21 cellular contexts compared by ENCODE assay signal in the genomic region with DNA sequence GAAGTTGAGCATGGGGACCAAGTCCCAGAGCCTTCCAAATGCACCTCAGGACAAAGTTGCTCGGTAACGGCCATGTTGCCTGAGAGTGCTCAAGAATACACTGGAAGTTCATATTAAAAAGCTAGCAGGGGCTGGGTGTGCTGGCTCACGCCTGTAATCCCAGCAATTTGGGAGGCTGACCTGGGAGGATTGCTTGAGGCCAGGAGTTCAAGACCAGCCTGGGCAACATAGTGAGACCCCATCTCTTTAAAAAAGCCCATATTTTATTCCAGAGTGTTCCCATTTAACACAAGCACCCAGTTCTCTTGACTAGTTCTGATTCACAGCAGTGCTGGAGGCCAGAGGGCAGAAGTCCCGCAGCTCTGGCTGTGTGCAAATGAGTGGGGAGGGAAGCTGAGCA. TPM values are rescaled to one million over a fixed set of nuclear protein-coding genes. Genes with fewer than 3 reads are reported as not detected.
DNase-seq lines count a peak whose midpoint lies in the region; ATAC-seq, FAIRE-seq and TF ChIP-seq lines count a peak whose summit lies in the region.
"Had no signal": no experiment of that assay in that cellular context is flagged by ENCODE, and none has a peak within 500 bp of the region (broad histone marks: within the 10 kb centered on the region; RNA-seq: fewer than 3 reads in every experiment).

No MANE protein-coding gene starts in this region.

- in situ Hi-C loops in HepG2 (cut with HindIII; ENCODE audit: extremely low pct_ligation_motif_present, low pct_unique_long_range_greater_than_20kb): no loop called here

- H2AFZ ChIP-seq in HepG2 (ENCODE audit: low read length): no peak overlapping the region
- H2AFZ ChIP-seq: GM23248 had no signal

- TF ChIP-seq RAD21 in HepG2 (CRISPR knock-in tag; IDR thresholded peaks at IDR 0.05): no peak

- no peak for ATAC-seq in activated CD4-positive, alpha-beta T cell treated with anti-CD3 and anti-CD28 coated beads for 36 hours
- no peak for ATAC-seq in activated CD8-positive, alpha-beta T cell treated with anti-CD3 and anti-CD28 coated beads for 36 hours
- ATAC-seq in HepG2: no peak
- no peak for ATAC-seq in effector memory CD8-positive, alpha-beta T cell (replicated peaks)
- ATAC-seq: PC-3 had no signal

- DNase-seq in activated CD4-positive, alpha-beta T cell treated with anti-CD3 and anti-CD28 coated beads for 36 hours: no peak
- DNase-seq in activated CD4-positive, alpha-beta T cell treated with anti-CD3 and anti-CD28 coated beads, Interleukin-2, amount 50 U/mL, for 4 hours: no peak
- DNase-seq in activated CD8-positive, alpha-beta T cell treated with anti-CD3 and anti-CD28 coated beads for 36 hours: no peak
- DNase-seq in HepG2 (ENCODE audit: low spot score) (no peak), Caco-2 (no peak), nucleus accumbens (lab: John Stamatoyannopoulos, UW) (no peak)
- no peak for DNase-seq in effector memory CD8-positive, alpha-beta T cell
- DNase-seq: 8988T; C1 segment of cervical spinal cord; CD8-positive, alpha-beta memory T cell; GM23248; H9; NCI-H1694; NCI-H446; NCI-H526 treated with DMSO at 0.1 percent for 48 hours; PC-3; SHP77 had no signal

- H3K27ac ChIP-seq in KOPT-K1 (ENCODE audit: low read depth, low read length, poor library complexity, severe bottlenecking) (peak overlapping the region; percentile 14), HepG2 (ENCODE audit: extremely low read length, insufficient read depth, low read length) (no peak overlapping the region)
- H3K27ac ChIP-seq: GM23248, KMS-11 had no signal

- POLR2A ChIA-PET in activated CD4-positive, alpha-beta T cell treated with anti-CD3 and anti-CD28 coated beads for 36 hours (lab: Charles Lee): interaction anchor here (1.4 kb wide), 1 partner anchor 185 kb away, joined by 4 read pairs; no protein-coding TSS in a partner anchor
- POLR2A ChIA-PET in activated CD8-positive, alpha-beta T cell treated with anti-CD3 and anti-CD28 coated beads for 36 hours (lab: Charles Lee): interaction anchor here (1.8 to 2.1 kb wide), 2 partner anchors 29 to 71 kb away, joined by 5 to 14 read pairs; partner anchors contain the start of gene UBA2
- POLR2A ChIA-PET in HepG2 (lab: Yijun Ruan, JAX) (no interaction called here), Caco-2 (lab: Charles Lee) (no interaction called here)

- FAIRE-seq in HepG2 (lab: Jason Lieb, UNC): no peak
- FAIRE-seq: G401.6, GM18507 had no signal

- no peak for TF ChIP-seq CTCF in activated CD8-positive, alpha-beta T cell treated with anti-CD3 and anti-CD28 coated beads for 36 hours (IDR thresholded peaks at IDR 0.05)
- TF ChIP-seq CTCF in HepG2 (CRISPR knock-in tag; IDR thresholded peaks at IDR 0.05) (no peak), Caco-2 (IDR thresholded peaks at IDR 0.05; ENCODE audit: insufficient read depth in 1 of 2, low read depth in 1 of 2, low read length in 1 of 2, severe bottlenecking in 1 of 2, unreplicated experiment in 1 of 2) (no peak)

- H3K4me3 Mint-ChIP-seq in activated CD4-positive, alpha-beta T cell treated with anti-CD3 and anti-CD28 coated beads for 36 hours: no peak overlapping the region
- no peak overlapping the region for H3K4me3 Mint-ChIP-seq in activated CD8-positive, alpha-beta T cell treated with anti-CD3 and anti-CD28 coated beads for 36 hours
- no peak overlapping the region for H3K4me3 Mint-ChIP-seq in effector memory CD8-positive, alpha-beta T cell
- H3K4me3 Mint-ChIP-seq in Caco-2 (ENCODE audit: unreplicated experiment): no peak overlapping the region

- H3K9ac ChIP-seq in HepG2 (ENCODE audit: insufficient read depth, low read depth, low read length): no peak overlapping the region
- H3K9ac ChIP-seq: GM23248, KMS-11 had no signal

- no peak for TF ChIP-seq POLR2A in HepG2 (IDR thresholded peaks at IDR 0.05; ENCODE audit: insufficient read depth in 1 of 2, low read depth in 2 of 2, low read length in 2 of 2)

- H3K9me3 ChIP-seq in KOPT-K1 (ENCODE audit: insufficient read depth, low read length, poor library complexity, severe bottlenecking) (no peaks in the 10 kb centered on the region), HepG2 (ENCODE audit: low read length) (no peaks in the 10 kb centered on the region), Caco-2 (no peaks in the 10 kb centered on the region)

- no peak overlapping the region for H3K4me3 ChIP-seq in HepG2 (replicated peaks in 1 of 3; ENCODE audit: insufficient read depth in 1 of 3, low read depth in 2 of 3, low read length in 3 of 3)
- no peak overlapping the region for H3K4me3 ChIP-seq in Caco-2 (ENCODE audit: low read depth, low read length)
- H3K4me3 ChIP-seq: GM23248 had no signal

- TF ChIP-seq EP300 in HepG2 (IDR thresholded peaks at IDR 0.05; ENCODE audit: low read depth in 2 of 2, low read length in 2 of 2): no peak
- TF ChIP-seq EP300 in HepG2 (CRISPR knock-in tag; IDR thresholded peaks at IDR 0.05; ENCODE audit: borderline replicate concordance): no peak

- H3K4me2 ChIP-seq in HepG2 (ENCODE audit: low read depth, low read length): no peak overlapping the region
- H3K4me2 ChIP-seq: KMS-11 had no signal

- H3K36me3 Mint-ChIP-seq in activated CD4-positive, alpha-beta T cell treated with anti-CD3 and anti-CD28 coated beads for 36 hours (ENCODE audit: low read depth): peaks cover 2% of the 10 kb centered on the region
- peaks cover 5% of the 10 kb centered on the region for H3K36me3 Mint-ChIP-seq in activated CD8-positive, alpha-beta T cell treated with anti-CD3 and anti-CD28 coated beads for 36 hours (ENCODE audit: low read depth)
- peaks cover 28% of the 10 kb centered on the region for H3K36me3 Mint-ChIP-seq in effector memory CD8-positive, alpha-beta T cell (ENCODE audit: insufficient read depth)
- peaks cover 32% of the 10 kb centered on the region for H3K36me3 Mint-ChIP-seq in Caco-2 (ENCODE audit: insufficient read depth, unreplicated experiment)

- 95% methylated on average over 4 of the region's 4 CpGs for WGBS in HepG2 (ENCODE audit: low lambda C conversion rate)

- H3K4me1 Mint-ChIP-seq in activated CD4-positive, alpha-beta T cell treated with anti-CD3 and anti-CD28 coated beads for 36 hours: peaks cover 28% of the 10 kb centered on the region
- peaks cover 29% of the 10 kb centered on the region for H3K4me1 Mint-ChIP-seq in activated CD8-positive, alpha-beta T cell treated with anti-CD3 and anti-CD28 coated beads for 36 hours (ENCODE audit: low read depth)
- peaks cover 18 to 20% of the 10 kb centered on the region in 2 donors for H3K4me1 Mint-ChIP-seq in effector memory CD8-positive, alpha-beta T cell (ENCODE audit: low read depth in 2 of 2)
- peaks cover 15% of the 10 kb centered on the region for H3K4me1 Mint-ChIP-seq in Caco-2 (ENCODE audit: low read depth, unreplicated experiment)

- peak overlapping the region; percentile 89 for H3K27ac Mint-ChIP-seq in activated CD4-positive, alpha-beta T cell treated with anti-CD3 and anti-CD28 coated beads for 36 hours
- H3K27ac Mint-ChIP-seq in activated CD8-positive, alpha-beta T cell treated with anti-CD3 and anti-CD28 coated beads for 36 hours: peak overlapping the region; percentile 66
- no peak overlapping the region for H3K27ac Mint-ChIP-seq in effector memory CD8-positive, alpha-beta T cell
- H3K27ac Mint-ChIP-seq in Caco-2 (ENCODE audit: unreplicated experiment): no peak overlapping the region
- H3K27ac Mint-ChIP-seq: H9 had no signal

- intact Hi-C loops in activated CD4-positive, alpha-beta T cell treated with anti-CD3 and anti-CD28 coated beads for 36 hours (cut with DNase I, micrococcal nuclease): loop anchor here (5.0 to 10.0 kb wide), 3 partner anchors 312 to 985 kb away; partner anchors contain the start of genes CEBPG (in 1 of the 2) and KCTD15 (in 1 of the 2)
- intact Hi-C loops in activated CD8-positive, alpha-beta T cell treated with anti-CD3 and anti-CD28 coated beads for 36 hours (cut with micrococcal nuclease): no loop called here
- intact Hi-C loops in HepG2 (cut with micrococcal nuclease; ENCODE audit: unreplicated experiment): no loop called here
- intact Hi-C loops in Caco-2 (cut with micrococcal nuclease; ENCODE audit: unreplicated experiment): no loop called here

- H3K4me1 ChIP-seq in HepG2 (ENCODE audit: insufficient read depth, low read length) (peaks cover 44% of the 10 kb centered on the region), Caco-2 (peaks cover 15% of the 10 kb centered on the region)

- H3K36me3 ChIP-seq in KOPT-K1 (ENCODE audit: insufficient read depth, low read length): no peaks in the 10 kb centered on the region
- H3K36me3 ChIP-seq in HepG2 (replicated peaks in 1 of 2; ENCODE audit: control insufficient read depth in 1 of 2, insufficient read depth in 2 of 2, low read length in 2 of 2): peaks cover 3 to 13% of the 10 kb centered on the region in 2 experiments; a peak in 4 of 5 replicates
- H3K36me3 ChIP-seq in Caco-2 (ENCODE audit: control insufficient read depth, insufficient read depth, low read length): peaks cover 2% of the 10 kb centered on the region; the same call in 1 of the 2 replicates

- no peaks in the 10 kb centered on the region for H3K27me3 Mint-ChIP-seq in activated CD4-positive, alpha-beta T cell treated with anti-CD3 and anti-CD28 coated beads for 36 hours
- H3K27me3 Mint-ChIP-seq in activated CD8-positive, alpha-beta T cell treated with anti-CD3 and anti-CD28 coated beads for 36 hours: no peaks in the 10 kb centered on the region
- H3K27me3 Mint-ChIP-seq in effector memory CD8-positive, alpha-beta T cell: no peaks in the 10 kb centered on the region
- H3K27me3 Mint-ChIP-seq in Caco-2 (ENCODE audit: insufficient read depth, unreplicated experiment): no peaks in the 10 kb centered on the region
- H3K27me3 Mint-ChIP-seq: CD8-positive, alpha-beta memory T cell had no signal

- H3K27me3 ChIP-seq in HepG2 (ENCODE audit: control insufficient read depth in 1 of 2, insufficient read depth in 2 of 2, low read length in 2 of 2) (no peaks in the 10 kb centered on the region), Caco-2 (replicated peaks; ENCODE audit: control insufficient read depth, insufficient read depth, low read length) (no peaks in the 10 kb centered on the region)

- no peaks in the 10 kb centered on the region for H3K9me3 Mint-ChIP-seq in activated CD4-positive, alpha-beta T cell treated with anti-CD3 and anti-CD28 coated beads for 36 hours (ENCODE audit: low read depth)
- H3K9me3 Mint-ChIP-seq in activated CD8-positive, alpha-beta T cell treated with anti-CD3 and anti-CD28 coated beads for 36 hours: no peaks in the 10 kb centered on the region
- H3K9me3 Mint-ChIP-seq in effector memory CD8-positive, alpha-beta T cell: no peaks in the 10 kb centered on the region
- H3K9me3 Mint-ChIP-seq in Caco-2 (ENCODE audit: unreplicated experiment): no peaks in the 10 kb centered on the region
- H3K9me3 Mint-ChIP-seq: CD8-positive, alpha-beta memory T cell; H9 had no signal

- no peaks in the 10 kb centered on the region for H4K20me1 ChIP-seq in HepG2 (ENCODE audit: insufficient read depth, low read length)

- no peaks in the 10 kb centered on the region for H3K79me2 ChIP-seq in HepG2 (ENCODE audit: insufficient read depth, low read length)

- CTCF ChIA-PET in activated CD4-positive, alpha-beta T cell treated with anti-CD3 and anti-CD28 coated beads for 36 hours (lab: Charles Lee): interaction anchor here (0.6 to 3.6 kb wide), 2 partner anchors 10 to 18 kb away, joined by 3 to 29 read pairs; no protein-coding TSS in a partner anchor
- CTCF ChIA-PET in activated CD8-positive, alpha-beta T cell treated with anti-CD3 and anti-CD28 coated beads for 36 hours (lab: Charles Lee): interaction anchor here (0.9 to 3.3 kb wide), 3 partner anchors 8 to 19 kb away, joined by 4 to 28 read pairs (median 10); no protein-coding TSS in a partner anchor
- CTCF ChIA-PET in HepG2 (lab: Yijun Ruan, JAX; ENCODE audit: low intra/inter-chr PET ratio, low total read pairs) (no interaction called here), Caco-2 (lab: Charles Lee) (no interaction called here)

- BruUV-seq in HepG2 (replicated peaks; lab: Mats Ljungman, UMichigan): no TSS peak
- no TSS peak for BruUV-seq in Caco-2 (replicated peaks; lab: Mats Ljungman, UMichigan)

RNA-seq across cellular contexts. Expression of gene GPI, which starts 8.1 kb away (rescaled TPM):
- total RNA-seq in activated CD4-positive, alpha-beta T cell treated with anti-CD3 and anti-CD28 coated beads for 36 hours: 100 to 1,000 TPM; 686 to 839 TPM
- 100 to 1,000 TPM; 847 to 870 TPM for total RNA-seq in activated CD8-positive, alpha-beta T cell treated with anti-CD3 and anti-CD28 coated beads for 36 hours
- 167 and 207 TPM in 2 replicates for total RNA-seq in HepG2 (2016; rRNA removed; fragmentation: Illumina TruSeq; extraction: Trizol)
- 57.7 and 63.3 TPM in 2 replicates for total RNA-seq in HepG2 (2016; cell fraction: cytosol; rRNA removed; fragmentation: Illumina TruSeq; extraction: Trizol; ENCODE audit: low read depth)
- 170 and 179 TPM in 2 replicates for total RNA-seq in HepG2 (2016; cell fraction: insoluble cytoplasmic fraction; rRNA removed; fragmentation: Illumina TruSeq; extraction: Trizol)
- 117 and 119 TPM in 2 replicates for total RNA-seq in HepG2 (2016; cell fraction: membrane; rRNA removed; fragmentation: Illumina TruSeq; extraction: Trizol)
- total RNA-seq in HepG2 (2016; cell fraction: nucleus; rRNA removed; fragmentation: Illumina TruSeq; extraction: Trizol): 102 and 114 TPM in 2 replicates
- 115 and 147 TPM in 2 replicates for polyA plus RNA-seq in HepG2 (2011; rRNA removed)
- 137 and 170 TPM in 2 replicates for polyA plus RNA-seq in HepG2 (2011; cell fraction: cytosol; rRNA removed)
- 307 and 407 TPM in 2 replicates for polyA plus RNA-seq in HepG2 (2011; cell fraction: nucleus; rRNA removed)
- polyA plus RNA-seq in HepG2 (2012): 311 and 360 TPM in 2 replicates
- polyA plus RNA-seq in HepG2 (2016; cell fraction: cytosol; fragmentation: Illumina TruSeq; extraction: Trizol; ENCODE audit: low read depth): 97.4 and 105 TPM in 2 replicates
- polyA plus RNA-seq in HepG2 (2016; cell fraction: insoluble cytoplasmic fraction; fragmentation: Illumina TruSeq; extraction: Trizol; ENCODE audit: low read depth): 183 and 254 TPM in 2 replicates
- 113 and 126 TPM in 2 replicates for polyA plus RNA-seq in HepG2 (2016; cell fraction: membrane; fragmentation: Illumina TruSeq; extraction: Trizol; ENCODE audit: low read depth)
- polyA plus RNA-seq in HepG2 (2016; cell fraction: nucleus; fragmentation: Illumina TruSeq; extraction: Trizol; ENCODE audit: insufficient read depth, low read depth): 173 and 188 TPM in 2 replicates
- 301 and 307 TPM in 2 replicates for polyA minus RNA-seq in HepG2 (2011; rRNA and poly(A)+ RNA removed; ENCODE audit: low replicate concordance)
- 278 and 286 TPM in 2 replicates for polyA minus RNA-seq in HepG2 (2011; cell fraction: cytosol; rRNA and poly(A)+ RNA removed)
- 125 and 126 TPM in 2 replicates for polyA minus RNA-seq in HepG2 (2011; cell fraction: nucleus; rRNA and poly(A)+ RNA removed)
- total RNA-seq in Caco-2 (2022): 329 and 381 TPM in 2 replicates

RNA-seq across cellular contexts. Expression of gene PDCD2L, which starts 47.3 kb away (rescaled TPM):
- total RNA-seq in activated CD4-positive, alpha-beta T cell treated with anti-CD3 and anti-CD28 coated beads for 36 hours: 10 to 100 TPM; 31.0 to 35.2 TPM
- total RNA-seq in activated CD8-positive, alpha-beta T cell treated with anti-CD3 and anti-CD28 coated beads for 36 hours: 10 to 100 TPM; 39.9 to 42.1 TPM
- total RNA-seq in HepG2 (2016; rRNA removed; fragmentation: Illumina TruSeq; extraction: Trizol) (35.2 and 40.5 TPM in 2 replicates), Caco-2 (2022) (33.2 and 40.2 TPM in 2 replicates)
- total RNA-seq in HepG2 (2016; cell fraction: cytosol; rRNA removed; fragmentation: Illumina TruSeq; extraction: Trizol; ENCODE audit: low read depth): 11.6 and 14.8 TPM in 2 replicates
- 33.1 and 33.4 TPM in 2 replicates for total RNA-seq in HepG2 (2016; cell fraction: insoluble cytoplasmic fraction; rRNA removed; fragmentation: Illumina TruSeq; extraction: Trizol)
- 13.3 and 18.3 TPM in 2 replicates for total RNA-seq in HepG2 (2016; cell fraction: membrane; rRNA removed; fragmentation: Illumina TruSeq; extraction: Trizol)
- total RNA-seq in HepG2 (2016; cell fraction: nucleus; rRNA removed; fragmentation: Illumina TruSeq; extraction: Trizol): 15.7 and 15.8 TPM in 2 replicates
- polyA plus RNA-seq in HepG2 (2011; rRNA removed): 24.5 and 29.3 TPM in 2 replicates
- 30.4 and 32.4 TPM in 2 replicates for polyA plus RNA-seq in HepG2 (2011; cell fraction: cytosol; rRNA removed)
- 11.2 and 15.1 TPM in 2 replicates for polyA plus RNA-seq in HepG2 (2011; cell fraction: nucleus; rRNA removed)
- polyA plus RNA-seq in HepG2 (2012): 22.2 and 26.3 TPM in 2 replicates
- 9.9 and 11.5 TPM in 2 replicates for polyA plus RNA-seq in HepG2 (2016; cell fraction: cytosol; fragmentation: Illumina TruSeq; extraction: Trizol; ENCODE audit: low read depth)
- polyA plus RNA-seq in HepG2 (2016; cell fraction: insoluble cytoplasmic fraction; fragmentation: Illumina TruSeq; extraction: Trizol; ENCODE audit: low read depth): 28.1 and 29.2 TPM in 2 replicates
- 11.1 and 13.6 TPM in 2 replicates for polyA plus RNA-seq in HepG2 (2016; cell fraction: membrane; fragmentation: Illumina TruSeq; extraction: Trizol; ENCODE audit: low read depth)
- polyA plus RNA-seq in HepG2 (2016; cell fraction: nucleus; fragmentation: Illumina TruSeq; extraction: Trizol; ENCODE audit: insufficient read depth, low read depth): 16.5 and 17.5 TPM in 2 replicates
- 34.1 and 34.4 TPM in 2 replicates for polyA minus RNA-seq in HepG2 (2011; rRNA and poly(A)+ RNA removed; ENCODE audit: low replicate concordance)
- 6.5 and 7.9 TPM in 2 replicates for polyA minus RNA-seq in HepG2 (2011; cell fraction: cytosol; rRNA and poly(A)+ RNA removed)
- 11.6 and 12.1 TPM in 2 replicates for polyA minus RNA-seq in HepG2 (2011; cell fraction: nucleus; rRNA and poly(A)+ RNA removed)

Comparison
In these comparisons a context has a peak if more than half of its experiments do, and no peak if none do; other contexts are left out.
1. H3K27ac Mint-ChIP-seq: peak in activated CD4-positive, alpha-beta T cell treated with anti-CD3 and anti-CD28 coated beads for 36 hours (single experiment) and activated CD8-positive, alpha-beta T cell treated with anti-CD3 and anti-CD28 coated beads for 36 hours (single experiment); none in effector memory CD8-positive, alpha-beta T cell (0 of 2) and Caco-2 (single experiment).
2. CTCF ChIA-PET loops: an anchor here in activated CD4-positive, alpha-beta T cell treated with anti-CD3 and anti-CD28 coated beads for 36 hours (0.6 to 3.6 kb wide) and activated CD8-positive, alpha-beta T cell treated with anti-CD3 and anti-CD28 coated beads for 36 hours (0.9 to 3.3 kb wide); none called in HepG2 and Caco-2.
3. POLR2A ChIA-PET loops: an anchor here in activated CD4-positive, alpha-beta T cell treated with anti-CD3 and anti-CD28 coated beads for 36 hours (1.4 kb wide) and activated CD8-positive, alpha-beta T cell treated with anti-CD3 and anti-CD28 coated beads for 36 hours (1.8 to 2.1 kb wide); none called in HepG2 and Caco-2.
4. intact Hi-C loops: an anchor here in activated CD4-positive, alpha-beta T cell treated with anti-CD3 and anti-CD28 coated beads for 36 hours (5.0 to 10.0 kb wide); none called in activated CD8-positive, alpha-beta T cell treated with anti-CD3 and anti-CD28 coated beads for 36 hours, HepG2 and Caco-2.